9 cellular contexts compared by ENCODE assay signal in genomic region chr22:19174106-19175025, GRCh38. TPM values are rescaled to one million over a fixed set of nuclear protein-coding genes. Genes with fewer than 3 reads are reported as not detected.
DNase-seq lines count a peak whose midpoint lies in the region; ATAC-seq and TF ChIP-seq lines count a peak whose summit lies in the region.
"Had no signal": no experiment of that assay in that cellular context is flagged by ENCODE, and none has a peak within 500 bp of the region (broad histone marks: within the 10 kb centered on the region; RNA-seq: fewer than 3 reads in every experiment).

No MANE protein-coding gene starts in this region.

- no peak for DNase-seq in DND-41
- peak; percentile 94 for DNase-seq in Karpas-422
- DNase-seq in mammary epithelial cell = peak; percentile 55
- DNase-seq in myocyte (ENCODE audit: low read depth) = peak; percentile 46
- no peak for DNase-seq in activated CD4-positive, alpha-beta memory T cell treated with anti-CD3 and anti-CD28 coated beads for 36 hours

- H3K27me3 Mint-ChIP-seq in activated CD4-positive, alpha-beta memory T cell treated with anti-CD3 and anti-CD28 coated beads for 36 hours = peaks cover 7% of the 10 kb centered on the region

- 28% methylated on average over 12 of the region's 14 CpGs for whole genome bisulfite sequencing in mammary epithelial cell (ENCODE audit: low coverage, missing lambda C conversion rate)

- peaks cover 75% of the 10 kb centered on the region for H3K4me1 ChIP-seq in DND-41 (ENCODE audit: insufficient read depth, low read length)
- H3K4me1 ChIP-seq in Karpas-422 (ENCODE audit: low read length) = peaks cover 63% of the 10 kb centered on the region
- H3K4me1 ChIP-seq in mammary epithelial cell (ENCODE audit: insufficient read depth, low read length) = peaks cover 62% of the 10 kb centered on the region

- ATAC-seq in DND-41 (ENCODE audit: insufficient read depth, low read depth) (no peak), HG03442 (IDR thresholded peaks at IDR 0.05; ENCODE audit: unreplicated experiment) (no peak), HG03139 (IDR thresholded peaks at IDR 0.05; ENCODE audit: unreplicated experiment) (no peak), GM18909 (IDR thresholded peaks at IDR 0.05; ENCODE audit: poor library complexity, unreplicated experiment) (no peak)

- H2AFZ ChIP-seq in DND-41 (ENCODE audit: low read depth, low read length) (no peak overlapping the region), Karpas-422 (ENCODE audit: low read length) (no peak overlapping the region), mammary epithelial cell (ENCODE audit: low read depth, low read length) (no peak overlapping the region)

- no peak overlapping the region; the same call in 1 of the 2 replicates for H3K27ac ChIP-seq in DND-41 (ENCODE audit: low read length)
- H3K27ac ChIP-seq in Karpas-422 (ENCODE audit: low read length) = peak overlapping the region; percentile 97
- H3K27ac ChIP-seq in mammary epithelial cell (ENCODE audit: insufficient read depth, low read depth, low read length) = no peak overlapping the region

- H3K79me2 ChIP-seq in DND-41 (ENCODE audit: insufficient read depth, low read length) = peaks cover 78% of the 10 kb centered on the region
- H3K79me2 ChIP-seq in Karpas-422 (ENCODE audit: low read length) = peaks cover 64% of the 10 kb centered on the region
- H3K79me2 ChIP-seq in mammary epithelial cell (ENCODE audit: insufficient read depth, low read length) = peaks cover 80% of the 10 kb centered on the region

- H3K4me2 ChIP-seq in DND-41 (ENCODE audit: insufficient read depth, low read length) (peak overlapping the region; percentile 96), Karpas-422 (ENCODE audit: low read depth, low read length, poor library complexity, severe bottlenecking) (peak overlapping the region; percentile 95), mammary epithelial cell (ENCODE audit: insufficient read depth, low read depth, low read length) (no peak overlapping the region)

- H3K9me2 ChIP-seq in Karpas-422 (replicated peaks; ENCODE audit: insufficient read depth, low read length) = no peaks in the 10 kb centered on the region

- H3K9me3 ChIP-seq in DND-41 (ENCODE audit: insufficient read depth, low read length, severe bottlenecking) = no peaks in the 10 kb centered on the region
- H3K9me3 ChIP-seq in Karpas-422 (ENCODE audit: low read length) = no peaks in the 10 kb centered on the region
- H3K9me3 ChIP-seq in mammary epithelial cell (replicated peaks; ENCODE audit: insufficient read depth, low read length) = no peaks in the 10 kb centered on the region
- H3K9me3 ChIP-seq: thoracic aorta had no signal

- no peak for TF ChIP-seq CTCF in DND-41 (IDR thresholded peaks at IDR 0.05; ENCODE audit: borderline replicate concordance, extremely low read depth, low read length, poor library complexity, severe bottlenecking)
- no peak for TF ChIP-seq CTCF in mammary epithelial cell (conservative IDR thresholded peaks at IDR 0.05 in 1 of 2, IDR thresholded peaks at IDR 0.05 in 1 of 2; ENCODE audit: extremely low read depth in 1 of 2, insufficient read depth in 1 of 2, low read depth in 1 of 2, low read length in 2 of 2)

- in situ Hi-C loops in mammary epithelial cell (cut with MboI; ENCODE audit: low sequenced_read_pairs in 2 of 2) = loop anchor here in 1 of 2 donors (25.0 kb wide), 1 partner anchor 463 kb away; no protein-coding TSS in a partner anchor

- H3K4me3 ChIP-seq in DND-41 (ENCODE audit: low read depth in 1 of 2, low read length in 2 of 2) (peak overlapping the region in 1 of 2 experiments; percentile 89; a peak in 1 of 4 replicates), Karpas-422 (ENCODE audit: low read length) (peak overlapping the region; percentile 95), mammary epithelial cell (replicated peaks in 1 of 3; ENCODE audit: insufficient read depth in 1 of 3, low read depth in 2 of 3, low read length in 3 of 3) (no peak overlapping the region)
- H3K4me3 ChIP-seq: thoracic aorta had no signal

- no peak overlapping the region for H3K4me3 Mint-ChIP-seq in activated CD4-positive, alpha-beta memory T cell treated with anti-CD3 and anti-CD28 coated beads for 36 hours

- dilution Hi-C loops in mammary epithelial cell (cut with HindIII; ENCODE audit: low sequenced_read_pairs) = no loop called here

- H3K27ac Mint-ChIP-seq in activated CD4-positive, alpha-beta memory T cell treated with anti-CD3 and anti-CD28 coated beads for 36 hours = no peak overlapping the region

- no peaks in the 10 kb centered on the region for H3K27me3 ChIP-seq in DND-41 (ENCODE audit: insufficient read depth, low read length, poor library complexity)
- H3K27me3 ChIP-seq in Karpas-422 (ENCODE audit: low read length) = no peaks in the 10 kb centered on the region
- peaks cover 2% of the 10 kb centered on the region for H3K27me3 ChIP-seq in mammary epithelial cell (ENCODE audit: insufficient read depth, low read length)

- POLR2A ChIA-PET in activated CD4-positive, alpha-beta memory T cell treated with anti-CD3 and anti-CD28 coated beads for 36 hours (lab: Charles Lee) = interaction anchor here (0.9 to 1.0 kb wide), 2 partner anchors 27 to 30 kb away, joined by 3 to 4 read pairs; partner anchors contain the start of gene ESS2

- no peaks in the 10 kb centered on the region for H3K9me3 Mint-ChIP-seq in activated CD4-positive, alpha-beta memory T cell treated with anti-CD3 and anti-CD28 coated beads for 36 hours

- peak overlapping the region; percentile 80; the same call in 1 of the 2 replicates for H3K9ac ChIP-seq in DND-41 (ENCODE audit: low read depth, low read length)
- peak overlapping the region; percentile 100 for H3K9ac ChIP-seq in Karpas-422 (ENCODE audit: low read length)
- no peak overlapping the region for H3K9ac ChIP-seq in mammary epithelial cell (ENCODE audit: insufficient read depth, low read length)

- CTCF ChIA-PET in mammary epithelial cell (lab: Charles Lee; ENCODE audit: low non-redundant PET) = no interaction called here
- CTCF ChIA-PET in activated CD4-positive, alpha-beta memory T cell treated with anti-CD3 and anti-CD28 coated beads for 36 hours (lab: Charles Lee) = interaction anchor here (1.1 kb wide), 1 partner anchor 30 kb away, joined by 3 read pairs; the partner anchor contains the start of gene ESS2

- intact Hi-C loops in mammary epithelial cell (cut with micrococcal nuclease) = loop anchor here (5.0 kb wide), 2 partner anchors 222 to 458 kb away; no protein-coding TSS in a partner anchor
- intact Hi-C loops in activated CD4-positive, alpha-beta memory T cell treated with anti-CD3 and anti-CD28 coated beads for 36 hours (cut with micrococcal nuclease) = loop anchor here (5.0 kb wide), 1 partner anchor 67 kb away; no protein-coding TSS in a partner anchor

- H3K4me1 Mint-ChIP-seq in activated CD4-positive, alpha-beta memory T cell treated with anti-CD3 and anti-CD28 coated beads for 36 hours (ENCODE audit: low read depth) = peaks cover 43% of the 10 kb centered on the region

- peaks cover 34% of the 10 kb centered on the region for H3K36me3 ChIP-seq in DND-41 (ENCODE audit: insufficient read depth, low read length)
- H3K36me3 ChIP-seq in Karpas-422 (ENCODE audit: insufficient read depth, low read length) = no peaks in the 10 kb centered on the region; the same call in 1 of the 2 replicates
- no peaks in the 10 kb centered on the region for H3K36me3 ChIP-seq in mammary epithelial cell (ENCODE audit: insufficient read depth, low read length)
- H3K36me3 ChIP-seq: thoracic aorta had no signal

- peaks cover 53% of the 10 kb centered on the region for H4K20me1 ChIP-seq in DND-41 (ENCODE audit: insufficient read depth, low read length)
- H4K20me1 ChIP-seq in Karpas-422 (ENCODE audit: insufficient read depth, low read depth, low read length) = peaks cover 5% of the 10 kb centered on the region; the same call in 1 of the 2 replicates
- no peaks in the 10 kb centered on the region for H4K20me1 ChIP-seq in mammary epithelial cell (ENCODE audit: insufficient read depth, low read length)

- H3K36me3 Mint-ChIP-seq in activated CD4-positive, alpha-beta memory T cell treated with anti-CD3 and anti-CD28 coated beads for 36 hours = no peaks in the 10 kb centered on the region

- BruUV-seq in mammary epithelial cell (replicated peaks; lab: Mats Ljungman, UMichigan) = no TSS peak

RNA-seq across cellular contexts. Expression of gene SLC25A1, which starts 4.2 kb away (rescaled TPM):
- total RNA-seq in Karpas-422 (2014; rRNA removed; shearing (Covaris generic); ENCODE audit: low replicate concordance) = 163 and 270 TPM in 2 replicates
- total RNA-seq in mammary epithelial cell = 100 to 1,000 TPM in 1 of 2 donors, 10 to 100 TPM in 1; 70.5 to 130 TPM
- polyA plus RNA-seq in mammary epithelial cell = 74.2 TPM
- 145 TPM for polyA minus RNA-seq in mammary epithelial cell
- 34.1 and 36.2 TPM in 2 replicates for total RNA-seq in myocyte
- 39.1 TPM for polyA plus RNA-seq in myocyte (2012)
- total RNA-seq in activated CD4-positive, alpha-beta memory T cell treated with anti-CD3 and anti-CD28 coated beads for 36 hours = 10 to 100 TPM; 62.9 to 67.4 TPM

RNA-seq across cellular contexts. Expression of gene GSC2, which starts 24.3 kb away (rescaled TPM):
- total RNA-seq in Karpas-422 (2014; rRNA removed; shearing (Covaris generic); ENCODE audit: low replicate concordance) = not detected in 2 replicates
- total RNA-seq in mammary epithelial cell = not detected
- not detected for polyA plus RNA-seq in mammary epithelial cell
- polyA minus RNA-seq in mammary epithelial cell = not detected
- not detected in 2 replicates for total RNA-seq in myocyte
- polyA plus RNA-seq in myocyte (2012) = not detected
- total RNA-seq in activated CD4-positive, alpha-beta memory T cell treated with anti-CD3 and anti-CD28 coated beads for 36 hours = not detected
- total RNA-seq: thoracic aorta had no signal

RNA-seq across cellular contexts. Expression of gene ESS2, which starts 29.9 kb away (rescaled TPM):
- total RNA-seq in Karpas-422 (2014; rRNA removed; shearing (Covaris generic); ENCODE audit: low replicate concordance) = 3.5 and 7.8 TPM in 2 replicates
- total RNA-seq in mammary epithelial cell (10 to 100 TPM; 12.0 to 17.6 TPM), myocyte (17.5 and 21.1 TPM in 2 replicates)
- 14.6 TPM for polyA plus RNA-seq in mammary epithelial cell
- polyA minus RNA-seq in mammary epithelial cell = 8.0 TPM
- 15.8 TPM for polyA plus RNA-seq in myocyte (2012)
- 10 to 100 TPM; 13.7 to 15.5 TPM for total RNA-seq in activated CD4-positive, alpha-beta memory T cell treated with anti-CD3 and anti-CD28 coated beads for 36 hours

RNA-seq across cellular contexts. Expression of gene TSSK2, which starts 43.3 kb away (rescaled TPM):
- not detected in 2 replicates for total RNA-seq in Karpas-422 (2014; rRNA removed; shearing (Covaris generic); ENCODE audit: low replicate concordance)
- total RNA-seq in mammary epithelial cell (under 1 TPM in 1 of 2 donors, not detected in 1; 0.16 TPM), myocyte (not detected in 2 replicates)
- polyA plus RNA-seq in mammary epithelial cell = not detected
- polyA minus RNA-seq in mammary epithelial cell = not detected
- polyA plus RNA-seq in myocyte (2012) = not detected
- total RNA-seq in activated CD4-positive, alpha-beta memory T cell treated with anti-CD3 and anti-CD28 coated beads for 36 hours = not detected
- total RNA-seq: thoracic aorta had no signal

RNA-seq across cellular contexts. Expression of gene DGCR2, which starts 52.2 kb away (rescaled TPM):
- 18.6 and 31.1 TPM in 2 replicates for total RNA-seq in Karpas-422 (2014; rRNA removed; shearing (Covaris generic); ENCODE audit: low replicate concordance)
- total RNA-seq in mammary epithelial cell (10 to 100 TPM; 66.1 to 80.9 TPM), myocyte (60.8 and 63.8 TPM in 2 replicates)
- polyA plus RNA-seq in mammary epithelial cell = 66.8 TPM
- polyA minus RNA-seq in mammary epithelial cell = 107 TPM
- 41.6 TPM for polyA plus RNA-seq in myocyte (2012)
- 10 to 100 TPM; 17.4 to 17.6 TPM for total RNA-seq in activated CD4-positive, alpha-beta memory T cell treated with anti-CD3 and anti-CD28 coated beads for 36 hours

Comparison
In these comparisons a context has a peak if more than half of its experiments do, and no peak if none do; other contexts are left out.
1. DNase-seq: peak in Karpas-422 (single experiment), mammary epithelial cell (single experiment) and myocyte (single experiment); none in DND-41 (single experiment) and activated CD4-positive, alpha-beta memory T cell treated with anti-CD3 and anti-CD28 coated beads for 36 hours (single experiment).